ENCODE assay signal across 15 cellular contexts in the genomic region with DNA sequence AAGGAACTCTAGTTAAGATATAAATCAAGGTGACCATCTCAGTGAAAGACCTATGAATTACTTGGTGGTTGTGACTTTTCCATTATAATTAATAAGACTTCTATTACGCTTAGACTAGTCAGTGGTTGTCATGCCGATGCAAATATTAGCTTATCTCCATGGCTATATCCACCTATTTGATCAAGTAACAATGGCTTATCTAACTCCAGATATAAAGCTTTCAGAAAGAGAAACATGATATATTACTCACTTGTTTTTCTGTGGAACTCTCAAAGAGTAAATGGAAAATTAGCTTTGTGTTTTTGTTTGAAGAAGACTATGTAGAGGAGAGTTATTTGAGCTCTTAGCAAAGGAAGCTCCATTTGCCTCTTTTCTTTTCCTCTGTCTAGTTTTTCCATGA.
"Had no signal": no experiment of that assay in that cellular context is flagged by ENCODE, and none has a peak within 500 bp of the region (broad histone marks: within the 10 kb centered on the region; RNA-seq: fewer than 3 reads in every experiment).

No MANE protein-coding gene starts in this region.

- H3K27ac ChIP-seq: gastrocnemius medialis, ovary, testis had no signal

- H3K9me3 ChIP-seq: gastrocnemius medialis, ovary, testis had no signal

- ATAC-seq: activated CD8-positive, alpha-beta T cell treated with anti-CD3 and anti-CD28 coated beads for 36 hours; activated T-cell treated with anti-CD3 and anti-CD28 coated beads, Interleukin-2, amount 50 U/mL, for 72 hours; gastrocnemius medialis had no signal

- DNase-seq: activated CD8-positive, alpha-beta memory T cell treated with anti-CD3 and anti-CD28 coated beads, Interleukin-2, amount 50 U/mL, for 4 hours; activated CD8-positive, alpha-beta T cell treated with anti-CD3 and anti-CD28 coated beads for 36 hours; activated gamma-delta T cell treated with Interleukin-2 at 50 U/mL for 16 hours; activated naive CD8-positive, alpha-beta T cell treated with anti-CD3 and anti-CD28 coated beads for 36 hours; activated T-cell treated with anti-CD3 and anti-CD28 coated beads, Interleukin-2, amount 50 U/mL, for 72 hours; aorta; gastrocnemius medialis; kidney glomerular epithelial cell; mesendoderm; nephron progenitor cell; ovary; retina; stimulated activated CD4-positive, alpha-beta T cell treated with anti-CD3 and anti-CD28 coated beads, Interleukin-4, amount 100 ng/mL, for 1 hour; stimulated activated CD8-positive, alpha-beta memory T cell treated with anti-CD3 and anti-CD28 coated beads, Interleukin-4, amount 100 ng/mL, for 48 hours; testis had no signal

- H3K36me3 ChIP-seq: gastrocnemius medialis, ovary had no signal

- H3K27me3 ChIP-seq: gastrocnemius medialis, ovary, testis had no signal

- H3K4me1 ChIP-seq: gastrocnemius medialis, testis had no signal

- H3K4me3 ChIP-seq: gastrocnemius medialis, ovary, testis had no signal
